Comparison of ENCODE assay signal across 1 cellular context in the genomic region with DNA sequence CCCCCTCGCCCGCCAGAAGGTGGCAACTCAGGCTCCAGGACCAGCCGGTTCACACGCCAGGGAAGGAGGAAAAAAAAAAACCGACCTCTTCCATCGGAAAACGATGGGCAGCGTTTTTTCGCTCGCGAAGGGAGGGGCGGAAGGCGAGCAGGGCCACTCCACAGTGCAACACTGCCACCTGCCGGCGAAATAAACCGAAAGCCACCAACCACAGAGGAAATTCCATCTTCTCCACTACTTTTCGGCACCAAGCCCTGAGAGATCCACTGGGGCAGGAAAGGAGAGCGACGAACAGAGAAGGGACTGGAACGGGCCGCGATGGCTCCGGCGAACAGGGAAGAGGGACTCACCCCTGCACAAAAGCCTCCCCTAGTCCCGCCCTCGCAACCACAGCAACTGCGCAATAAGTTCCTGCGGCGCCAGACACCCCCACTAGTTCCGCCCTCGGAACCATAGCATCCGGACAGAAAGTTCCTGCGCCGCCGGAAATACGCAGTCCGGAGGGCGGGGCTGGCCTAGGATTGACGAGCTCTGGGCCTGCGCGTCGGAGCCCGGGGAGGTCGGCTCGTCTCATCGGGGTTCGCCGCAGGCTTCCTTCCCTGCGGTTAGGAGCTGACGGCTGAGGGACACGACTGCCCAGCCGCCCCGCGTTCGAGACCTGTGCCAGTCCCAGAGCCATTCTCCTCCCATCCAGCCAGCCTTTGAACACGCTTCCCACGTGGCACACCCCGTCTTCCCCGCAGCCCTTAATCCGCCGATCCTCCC.
TF ChIP-seq lines count a peak whose summit lies in the region.

No MANE protein-coding gene starts in this region.

TF ChIP-seq in GM12878, 131 proteins besides CTCF, POLR2A, EP300 and RAD21 (continued from another document and continues in another):
- TF ChIP-seq, protein P1, sequence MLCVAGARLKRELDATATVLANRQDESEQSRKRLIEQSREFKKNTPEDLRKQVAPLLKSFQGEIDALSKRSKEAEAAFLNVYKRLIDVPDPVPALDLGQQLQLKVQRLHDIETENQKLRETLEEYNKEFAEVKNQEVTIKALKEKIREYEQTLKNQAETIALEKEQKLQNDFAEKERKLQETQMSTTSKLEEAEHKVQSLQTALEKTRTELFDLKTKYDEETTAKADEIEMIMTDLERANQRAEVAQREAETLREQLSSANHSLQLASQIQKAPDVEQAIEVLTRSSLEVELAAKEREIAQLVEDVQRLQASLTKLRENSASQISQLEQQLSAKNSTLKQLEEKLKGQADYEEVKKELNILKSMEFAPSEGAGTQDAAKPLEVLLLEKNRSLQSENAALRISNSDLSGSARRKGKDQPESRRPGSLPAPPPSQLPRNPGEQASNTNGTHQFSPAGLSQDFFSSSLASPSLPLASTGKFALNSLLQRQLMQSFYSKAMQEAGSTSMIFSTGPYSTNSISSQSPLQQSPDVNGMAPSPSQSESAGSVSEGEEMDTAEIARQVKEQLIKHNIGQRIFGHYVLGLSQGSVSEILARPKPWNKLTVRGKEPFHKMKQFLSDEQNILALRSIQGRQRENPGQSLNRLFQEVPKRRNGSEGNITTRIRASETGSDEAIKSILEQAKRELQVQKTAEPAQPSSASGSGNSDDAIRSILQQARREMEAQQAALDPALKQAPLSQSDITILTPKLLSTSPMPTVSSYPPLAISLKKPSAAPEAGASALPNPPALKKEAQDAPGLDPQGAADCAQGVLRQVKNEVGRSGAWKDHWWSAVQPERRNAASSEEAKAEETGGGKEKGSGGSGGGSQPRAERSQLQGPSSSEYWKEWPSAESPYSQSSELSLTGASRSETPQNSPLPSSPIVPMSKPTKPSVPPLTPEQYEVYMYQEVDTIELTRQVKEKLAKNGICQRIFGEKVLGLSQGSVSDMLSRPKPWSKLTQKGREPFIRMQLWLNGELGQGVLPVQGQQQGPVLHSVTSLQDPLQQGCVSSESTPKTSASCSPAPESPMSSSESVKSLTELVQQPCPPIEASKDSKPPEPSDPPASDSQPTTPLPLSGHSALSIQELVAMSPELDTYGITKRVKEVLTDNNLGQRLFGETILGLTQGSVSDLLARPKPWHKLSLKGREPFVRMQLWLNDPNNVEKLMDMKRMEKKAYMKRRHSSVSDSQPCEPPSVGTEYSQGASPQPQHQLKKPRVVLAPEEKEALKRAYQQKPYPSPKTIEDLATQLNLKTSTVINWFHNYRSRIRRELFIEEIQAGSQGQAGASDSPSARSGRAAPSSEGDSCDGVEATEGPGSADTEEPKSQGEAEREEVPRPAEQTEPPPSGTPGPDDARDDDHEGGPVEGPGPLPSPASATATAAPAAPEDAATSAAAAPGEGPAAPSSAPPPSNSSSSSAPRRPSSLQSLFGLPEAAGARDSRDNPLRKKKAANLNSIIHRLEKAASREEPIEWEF (IDR thresholded peaks at IDR 0.05; ENCODE audit: insufficient replicate concordance, low read depth, low read length): no peak
- TF ChIP-seq LARP7 (IDR thresholded peaks at IDR 0.05) (peak; percentile 31), ASH2L (IDR thresholded peaks at IDR 0.05; ENCODE audit: borderline replicate concordance, low read depth) (no peak), SREBF2 (IDR thresholded peaks at IDR 0.05; ENCODE audit: low read length) (peak; percentile 53), FOS (IDR thresholded peaks at IDR 0.05; ENCODE audit: borderline replicate concordance, extremely low read depth, insufficient read length) (no peak), FOXK2 (IDR thresholded peaks at IDR 0.05) (no peak), CHD1 (IDR thresholded peaks at IDR 0.05; ENCODE audit: low read depth, low read length) (peak; percentile 65; the same call in 1 of the 2 replicates), RUNX3 (IDR thresholded peaks at IDR 0.05; ENCODE audit: low read length) (peak; percentile 81), SRF (IDR thresholded peaks at IDR 0.05; ENCODE audit: low read depth in 2 of 2, low read length in 2 of 2) (0 out of 4 replicates have a peak, but pooled peaks of 1 of the 2 experiments have one; percentile 41), MTA2 (IDR thresholded peaks at IDR 0.05; ENCODE audit: low read depth) (no peak), ZZZ3 (IDR thresholded peaks at IDR 0.05; ENCODE audit: control insufficient read depth, insufficient read length, low read depth) (no peak), IKZF1 (conservative IDR thresholded peaks at IDR 0.05) (peak; percentile 95), CEBPB (IDR thresholded peaks at IDR 0.05; ENCODE audit: borderline replicate concordance in 1 of 2, low read depth in 2 of 2, low read length in 2 of 2) (no peak), GATAD2B (conservative IDR thresholded peaks at IDR 0.05; ENCODE audit: low read depth) (peak; percentile 65; the same call in 1 of the 2 replicates), SUZ12 (IDR thresholded peaks at IDR 0.05; ENCODE audit: unreplicated experiment) (no peak), BHLHE40 (IDR thresholded peaks at IDR 0.05; ENCODE audit: borderline replicate concordance in 1 of 2, low read depth in 2 of 2, low read length in 1 of 2) (peak; percentile 36 to 42; a peak in 2 of 4 replicates), FOXM1 (IDR thresholded peaks at IDR 0.05; ENCODE audit: low read depth, low read length) (peak; percentile 80), CBX3 (IDR thresholded peaks at IDR 0.05; ENCODE audit: borderline replicate concordance, low read depth) (no peak), POLR2AphosphoS2 (IDR thresholded peaks at IDR 0.05; ENCODE audit: low read depth, low read length) (peak; percentile 44; the same call in 1 of the 2 replicates), HDAC2 (IDR thresholded peaks at IDR 0.05) (no peak), SMC3 (IDR thresholded peaks at IDR 0.05; ENCODE audit: borderline replicate concordance, low read length) (peak; percentile 44; the same call in 1 of the 2 replicates), EGR1 (IDR thresholded peaks at IDR 0.05; ENCODE audit: borderline replicate concordance in 1 of 2, low read depth in 2 of 2, low read length in 2 of 2) (peak in 1 of 2 experiments; percentile 55; a peak in 1 of 3 replicates), IRF4 (IDR thresholded peaks at IDR 0.05; ENCODE audit: low read depth, low read length) (0 out of 2 replicates have a peak, but pooled peaks have one; percentile 17), NBN (IDR thresholded peaks at IDR 0.05) (peak; percentile 95), PML (IDR thresholded peaks at IDR 0.05; ENCODE audit: low read length) (peak; percentile 82), SREBF1 (IDR thresholded peaks at IDR 0.05; ENCODE audit: low read length) (0 out of 2 replicates have a peak, but pooled peaks have one; percentile 54), ATF7 (IDR thresholded peaks at IDR 0.05; ENCODE audit: low read depth) (0 out of 2 replicates have a peak, but pooled peaks have one; percentile 59), ZNF622 (IDR thresholded peaks at IDR 0.05) (no peak), SP1 (IDR thresholded peaks at IDR 0.05; ENCODE audit: low read depth, low read length) (peak; percentile 77), NR2C1 (IDR thresholded peaks at IDR 0.05) (peak; percentile 22; the same call in 1 of the 2 replicates), PAX5 (IDR thresholded peaks at IDR 0.05; ENCODE audit: borderline replicate concordance, low read depth, low read length) (peak; percentile 11; the same call in 1 of the 2 replicates)
- TF ChIP-seq, protein P2, sequence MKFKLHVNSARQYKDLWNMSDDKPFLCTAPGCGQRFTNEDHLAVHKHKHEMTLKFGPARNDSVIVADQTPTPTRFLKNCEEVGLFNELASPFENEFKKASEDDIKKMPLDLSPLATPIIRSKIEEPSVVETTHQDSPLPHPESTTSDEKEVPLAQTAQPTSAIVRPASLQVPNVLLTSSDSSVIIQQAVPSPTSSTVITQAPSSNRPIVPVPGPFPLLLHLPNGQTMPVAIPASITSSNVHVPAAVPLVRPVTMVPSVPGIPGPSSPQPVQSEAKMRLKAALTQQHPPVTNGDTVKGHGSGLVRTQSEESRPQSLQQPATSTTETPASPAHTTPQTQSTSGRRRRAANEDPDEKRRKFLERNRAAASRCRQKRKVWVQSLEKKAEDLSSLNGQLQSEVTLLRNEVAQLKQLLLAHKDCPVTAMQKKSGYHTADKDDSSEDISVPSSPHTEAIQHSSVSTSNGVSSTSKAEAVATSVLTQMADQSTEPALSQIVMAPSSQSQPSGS (IDR thresholded peaks at IDR 0.05; ENCODE audit: low read length): peak; percentile 76; the same call in 1 of the 2 replicates
- TF ChIP-seq, protein P3, sequence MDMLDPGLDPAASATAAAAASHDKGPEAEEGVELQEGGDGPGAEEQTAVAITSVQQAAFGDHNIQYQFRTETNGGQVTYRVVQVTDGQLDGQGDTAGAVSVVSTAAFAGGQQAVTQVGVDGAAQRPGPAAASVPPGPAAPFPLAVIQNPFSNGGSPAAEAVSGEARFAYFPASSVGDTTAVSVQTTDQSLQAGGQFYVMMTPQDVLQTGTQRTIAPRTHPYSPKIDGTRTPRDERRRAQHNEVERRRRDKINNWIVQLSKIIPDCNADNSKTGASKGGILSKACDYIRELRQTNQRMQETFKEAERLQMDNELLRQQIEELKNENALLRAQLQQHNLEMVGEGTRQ (IDR thresholded peaks at IDR 0.05; ENCODE audit: borderline replicate concordance, low read depth, low read length): no peak
- TF ChIP-seq, protein P4, sequence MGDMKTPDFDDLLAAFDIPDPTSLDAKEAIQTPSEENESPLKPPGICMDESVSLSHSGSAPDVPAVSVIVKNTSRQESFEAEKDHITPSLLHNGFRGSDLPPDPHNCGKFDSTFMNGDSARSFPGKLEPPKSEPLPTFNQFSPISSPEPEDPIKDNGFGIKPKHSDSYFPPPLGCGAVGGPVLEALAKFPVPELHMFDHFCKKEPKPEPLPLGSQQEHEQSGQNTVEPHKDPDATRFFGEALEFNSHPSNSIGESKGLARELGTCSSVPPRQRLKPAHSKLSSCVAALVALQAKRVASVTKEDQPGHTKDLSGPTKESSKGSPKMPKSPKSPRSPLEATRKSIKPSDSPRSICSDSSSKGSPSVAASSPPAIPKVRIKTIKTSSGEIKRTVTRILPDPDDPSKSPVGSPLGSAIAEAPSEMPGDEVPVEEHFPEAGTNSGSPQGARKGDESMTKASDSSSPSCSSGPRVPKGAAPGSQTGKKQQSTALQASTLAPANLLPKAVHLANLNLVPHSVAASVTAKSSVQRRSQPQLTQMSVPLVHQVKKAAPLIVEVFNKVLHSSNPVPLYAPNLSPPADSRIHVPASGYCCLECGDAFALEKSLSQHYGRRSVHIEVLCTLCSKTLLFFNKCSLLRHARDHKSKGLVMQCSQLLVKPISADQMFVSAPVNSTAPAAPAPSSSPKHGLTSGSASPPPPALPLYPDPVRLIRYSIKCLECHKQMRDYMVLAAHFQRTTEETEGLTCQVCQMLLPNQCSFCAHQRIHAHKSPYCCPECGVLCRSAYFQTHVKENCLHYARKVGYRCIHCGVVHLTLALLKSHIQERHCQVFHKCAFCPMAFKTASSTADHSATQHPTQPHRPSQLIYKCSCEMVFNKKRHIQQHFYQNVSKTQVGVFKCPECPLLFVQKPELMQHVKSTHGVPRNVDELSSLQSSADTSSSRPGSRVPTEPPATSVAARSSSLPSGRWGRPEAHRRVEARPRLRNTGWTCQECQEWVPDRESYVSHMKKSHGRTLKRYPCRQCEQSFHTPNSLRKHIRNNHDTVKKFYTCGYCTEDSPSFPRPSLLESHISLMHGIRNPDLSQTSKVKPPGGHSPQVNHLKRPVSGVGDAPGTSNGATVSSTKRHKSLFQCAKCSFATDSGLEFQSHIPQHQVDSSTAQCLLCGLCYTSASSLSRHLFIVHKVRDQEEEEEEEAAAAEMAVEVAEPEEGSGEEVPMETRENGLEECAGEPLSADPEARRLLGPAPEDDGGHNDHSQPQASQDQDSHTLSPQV (IDR thresholded peaks at IDR 0.05): peak; percentile 95
- TF ChIP-seq, protein P5, sequence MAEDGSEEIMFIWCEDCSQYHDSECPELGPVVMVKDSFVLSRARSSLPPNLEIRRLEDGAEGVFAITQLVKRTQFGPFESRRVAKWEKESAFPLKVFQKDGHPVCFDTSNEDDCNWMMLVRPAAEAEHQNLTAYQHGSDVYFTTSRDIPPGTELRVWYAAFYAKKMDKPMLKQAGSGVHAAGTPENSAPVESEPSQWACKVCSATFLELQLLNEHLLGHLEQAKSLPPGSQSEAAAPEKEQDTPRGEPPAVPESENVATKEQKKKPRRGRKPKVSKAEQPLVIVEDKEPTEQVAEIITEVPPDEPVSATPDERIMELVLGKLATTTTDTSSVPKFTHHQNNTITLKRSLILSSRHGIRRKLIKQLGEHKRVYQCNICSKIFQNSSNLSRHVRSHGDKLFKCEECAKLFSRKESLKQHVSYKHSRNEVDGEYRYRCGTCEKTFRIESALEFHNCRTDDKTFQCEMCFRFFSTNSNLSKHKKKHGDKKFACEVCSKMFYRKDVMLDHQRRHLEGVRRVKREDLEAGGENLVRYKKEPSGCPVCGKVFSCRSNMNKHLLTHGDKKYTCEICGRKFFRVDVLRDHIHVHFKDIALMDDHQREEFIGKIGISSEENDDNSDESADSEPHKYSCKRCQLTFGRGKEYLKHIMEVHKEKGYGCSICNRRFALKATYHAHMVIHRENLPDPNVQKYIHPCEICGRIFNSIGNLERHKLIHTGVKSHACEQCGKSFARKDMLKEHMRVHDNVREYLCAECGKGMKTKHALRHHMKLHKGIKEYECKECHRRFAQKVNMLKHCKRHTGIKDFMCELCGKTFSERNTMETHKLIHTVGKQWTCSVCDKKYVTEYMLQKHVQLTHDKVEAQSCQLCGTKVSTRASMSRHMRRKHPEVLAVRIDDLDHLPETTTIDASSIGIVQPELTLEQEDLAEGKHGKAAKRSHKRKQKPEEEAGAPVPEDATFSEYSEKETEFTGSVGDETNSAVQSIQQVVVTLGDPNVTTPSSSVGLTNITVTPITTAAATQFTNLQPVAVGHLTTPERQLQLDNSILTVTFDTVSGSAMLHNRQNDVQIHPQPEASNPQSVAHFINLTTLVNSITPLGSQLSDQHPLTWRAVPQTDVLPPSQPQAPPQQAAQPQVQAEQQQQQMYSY (CRISPR knock-in tag; IDR thresholded peaks at IDR 0.05): no peak
- TF ChIP-seq, protein P6, sequence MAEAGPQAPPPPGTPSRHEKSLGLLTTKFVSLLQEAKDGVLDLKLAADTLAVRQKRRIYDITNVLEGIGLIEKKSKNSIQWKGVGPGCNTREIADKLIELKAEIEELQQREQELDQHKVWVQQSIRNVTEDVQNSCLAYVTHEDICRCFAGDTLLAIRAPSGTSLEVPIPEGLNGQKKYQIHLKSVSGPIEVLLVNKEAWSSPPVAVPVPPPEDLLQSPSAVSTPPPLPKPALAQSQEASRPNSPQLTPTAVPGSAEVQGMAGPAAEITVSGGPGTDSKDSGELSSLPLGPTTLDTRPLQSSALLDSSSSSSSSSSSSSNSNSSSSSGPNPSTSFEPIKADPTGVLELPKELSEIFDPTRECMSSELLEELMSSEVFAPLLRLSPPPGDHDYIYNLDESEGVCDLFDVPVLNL (IDR thresholded peaks at IDR 0.05; ENCODE audit: low read depth, low read length): no peak
- TF ChIP-seq, protein P7, sequence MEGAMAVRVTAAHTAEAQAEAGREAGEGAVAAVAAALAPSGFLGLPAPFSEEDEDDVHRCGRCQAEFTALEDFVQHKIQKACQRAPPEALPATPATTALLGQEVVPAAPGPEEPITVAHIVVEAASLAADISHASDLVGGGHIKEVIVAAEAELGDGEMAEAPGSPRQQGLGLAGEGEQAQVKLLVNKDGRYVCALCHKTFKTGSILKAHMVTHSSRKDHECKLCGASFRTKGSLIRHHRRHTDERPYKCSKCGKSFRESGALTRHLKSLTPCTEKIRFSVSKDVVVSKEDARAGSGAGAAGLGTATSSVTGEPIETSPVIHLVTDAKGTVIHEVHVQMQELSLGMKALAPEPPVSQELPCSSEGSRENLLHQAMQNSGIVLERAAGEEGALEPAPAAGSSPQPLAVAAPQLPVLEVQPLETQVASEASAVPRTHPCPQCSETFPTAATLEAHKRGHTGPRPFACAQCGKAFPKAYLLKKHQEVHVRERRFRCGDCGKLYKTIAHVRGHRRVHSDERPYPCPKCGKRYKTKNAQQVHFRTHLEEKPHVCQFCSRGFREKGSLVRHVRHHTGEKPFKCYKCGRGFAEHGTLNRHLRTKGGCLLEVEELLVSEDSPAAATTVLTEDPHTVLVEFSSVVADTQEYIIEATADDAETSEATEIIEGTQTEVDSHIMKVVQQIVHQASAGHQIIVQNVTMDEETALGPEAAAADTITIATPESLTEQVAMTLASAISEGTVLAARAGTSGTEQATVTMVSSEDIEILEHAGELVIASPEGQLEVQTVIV (IDR thresholded peaks at IDR 0.05; ENCODE audit: borderline replicate concordance, partially characterized antibody): peak; percentile 76
